In the genomic region with DNA sequence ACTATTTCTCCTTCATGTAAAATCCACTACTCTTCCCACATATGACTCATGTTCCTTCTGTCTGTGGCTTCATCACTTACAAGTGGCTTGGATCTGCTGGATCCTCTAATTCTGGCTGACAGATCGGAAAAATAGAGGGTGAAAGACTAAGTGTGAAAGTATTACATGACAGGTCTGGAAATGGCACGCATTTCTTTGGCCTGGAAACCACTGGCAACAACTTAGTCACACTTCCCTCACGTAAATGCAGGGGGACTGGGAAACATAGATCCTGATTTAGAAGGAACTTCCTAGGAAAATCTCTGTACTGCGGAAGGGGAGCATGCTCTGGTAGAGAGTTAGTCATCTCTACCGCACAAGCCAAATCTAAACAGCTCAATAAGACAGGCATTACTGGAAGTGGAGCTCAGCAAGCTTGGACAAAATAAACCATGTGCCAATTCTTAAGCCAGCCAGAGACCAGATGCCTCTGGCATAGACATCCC, we compare ENCODE assay signal across 11 cellular contexts.
DNase-seq lines count a peak whose midpoint lies in the region; ATAC-seq and TF ChIP-seq lines count a peak whose summit lies in the region.
"Had no signal": no experiment of that assay in that cellular context is flagged by ENCODE, and none has a peak within 500 bp of the region (broad histone marks: within the 10 kb centered on the region; RNA-seq: fewer than 3 reads in every experiment).

No MANE protein-coding gene starts in this region.

- in situ Hi-C loops in astrocyte of the spinal cord (cut with HindIII; ENCODE audit: low sequenced_read_pairs): no loop called here

- peak overlapping the region in 4 of 5 donors; percentile 3 to 64 (median 24) for H3K27ac ChIP-seq in stomach

- no peak overlapping the region for H3K4me3 Mint-ChIP-seq in immature natural killer cell

- no peak overlapping the region for H3K27ac Mint-ChIP-seq in immature natural killer cell

- H3K27me3 Mint-ChIP-seq in immature natural killer cell (ENCODE audit: low read depth in 3 of 3): no peaks in the 10 kb centered on the region

- TF ChIP-seq POLR2A in stomach (IDR thresholded peaks at IDR 0.05): no peak

- H3K4me1 Mint-ChIP-seq in immature natural killer cell: no peaks in the 10 kb centered on the region

- H3K9me3 ChIP-seq in stomach: no peaks in the 10 kb centered on the region

- intact Hi-C loops in left ventricle myocardium superior (cut with micrococcal nuclease): no loop called here
- intact Hi-C loops in stomach (cut with DNase I; ENCODE audit: low total_unique reads): no loop called here

- peak; percentile 97 for DNase-seq in HS-27A (ENCODE audit: low read depth)
- DNase-seq in astrocyte of the spinal cord (ENCODE audit: low read depth, low spot score): peak; percentile 97
- no peak for DNase-seq in left ventricle myocardium superior
- DNase-seq in stomach: no peak
- DNase-seq in activated CD4-positive, CD25-positive, alpha-beta regulatory T cell (lab: John Stamatoyannopoulos, UW): no peak
- DNase-seq in RPMI8226: no peak
- no peak for DNase-seq in NCI-H82 treated with DMSO at 0.1 percent for 48 hours (lab: John Stamatoyannopoulos, UW; ENCODE audit: unreplicated experiment)
- no peak for DNase-seq in immature natural killer cell
- DNase-seq: activated naive CD4-positive, alpha-beta T cell; SIG-M5 had no signal

- ATAC-seq in left ventricle myocardium superior: peak; percentile 97
- ATAC-seq: HepG2 had no signal

- H3K36me3 ChIP-seq in stomach: no peaks in the 10 kb centered on the region

- TF ChIP-seq EP300 in stomach (IDR thresholded peaks at IDR 0.05): no peak

- H3K4me3 ChIP-seq in astrocyte of the spinal cord (ENCODE audit: low read depth, low read length) (no peak overlapping the region), stomach (no peak overlapping the region)

- WGBS in stomach, 5 donors: 52 to 79% (median 71%) methylated on average over 5 of the region's 5 CpGs

- peaks cover 0 to 12% (median 3%) of the 10 kb centered on the region in 4 donors for H3K4me1 ChIP-seq in stomach

- peaks cover 0 to 31% (median 8%) of the 10 kb centered on the region in 6 donors for H3K9me3 Mint-ChIP-seq in immature natural killer cell

- TF ChIP-seq CTCF in astrocyte of the spinal cord (IDR thresholded peaks at IDR 0.05; ENCODE audit: low read depth, low read length) (no peak), stomach (IDR thresholded peaks at IDR 0.05) (no peak)

- H3K27me3 ChIP-seq in stomach: no peaks in the 10 kb centered on the region

- no peaks in the 10 kb centered on the region for H3K36me3 Mint-ChIP-seq in immature natural killer cell

Comparison
In these comparisons a context has a peak if more than half of its experiments do, and no peak if none do; other contexts are left out.
1. DNase-seq: peak in HS-27A (single experiment) and astrocyte of the spinal cord (single experiment); none in left ventricle myocardium superior (single experiment), stomach (single experiment), activated CD4-positive, CD25-positive, alpha-beta regulatory T cell (0 of 4), RPMI8226 (single experiment), NCI-H82 treated with DMSO at 0.1 percent for 48 hours (single experiment) and immature natural killer cell (0 of 3).